Comparison of ENCODE assay signal across 10 cellular contexts in the genomic region with DNA sequence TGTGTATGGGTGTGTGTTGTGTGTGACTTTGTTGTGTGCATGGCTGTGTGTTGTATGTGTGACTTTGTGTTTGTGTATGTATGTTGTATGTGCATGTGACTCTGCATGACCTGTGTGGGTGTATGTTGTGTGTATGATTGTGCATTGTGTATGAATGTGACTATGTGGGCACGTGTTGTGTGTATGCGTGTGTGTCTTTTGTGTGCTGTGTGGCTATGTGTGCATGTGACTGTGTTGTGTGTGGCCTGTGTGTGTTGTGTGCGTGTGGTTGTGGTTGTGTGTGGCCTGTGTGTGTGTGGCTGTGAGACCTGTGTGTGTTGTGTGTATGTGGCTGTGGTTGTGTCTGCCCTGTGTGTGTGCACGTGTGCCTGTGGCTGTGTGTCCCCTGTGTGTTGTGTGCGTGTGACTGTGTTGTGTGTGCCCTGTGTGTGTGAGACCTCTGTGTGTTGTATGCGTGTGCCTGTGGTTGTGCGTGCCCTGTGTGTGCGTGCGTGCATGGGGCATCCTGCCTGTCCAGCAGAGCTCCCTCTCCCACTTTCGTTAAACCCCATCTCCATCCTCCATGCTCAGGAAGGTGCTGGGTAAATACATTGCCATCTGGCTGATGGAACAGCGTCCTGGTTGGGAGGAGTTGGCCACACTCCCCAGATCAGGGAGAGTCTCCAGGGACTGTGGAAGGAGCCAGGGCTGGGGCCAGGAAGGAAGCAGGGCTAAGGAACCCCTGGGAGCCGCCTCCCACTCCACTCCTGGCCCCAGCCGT.
DNase-seq lines count a peak whose midpoint lies in the region; ATAC-seq, FAIRE-seq and TF ChIP-seq lines count a peak whose summit lies in the region.
"Had no signal": no experiment of that assay in that cellular context is flagged by ENCODE, and none has a peak within 500 bp of the region (broad histone marks: within the 10 kb centered on the region; RNA-seq: fewer than 3 reads in every experiment).

No MANE protein-coding gene starts in this region.

- peaks cover 38 to 83% (median 77%) of the 10 kb centered on the region in 10 experiments for H3K4me1 ChIP-seq in BLaER1 treated with 17β-estradiol and CSF1 and Interleukin-3, amounts not matched to agents 10 nM and 100 nM
- peaks cover 32 to 74% of the 10 kb centered on the region in 2 experiments for H3K4me1 ChIP-seq in K562 (replicated peaks in 1 of 2; ENCODE audit: control insufficient read depth in 2 of 2, insufficient read depth in 2 of 2, low read length in 2 of 2)
- H3K4me1 ChIP-seq in mesodermal cell (ENCODE audit: control insufficient read depth, insufficient read depth, low read length, poor library complexity, severe bottlenecking), result peaks cover 32% of the 10 kb centered on the region

- TF ChIP-seq CTCF in K562 (IDR thresholded peaks at IDR 0.05 in 2 of 3, conservative IDR thresholded peaks at IDR 0.05 in 1 of 3; ENCODE audit: insufficient read depth in 2 of 3, low read depth in 1 of 3, low read length in 3 of 3) (no peak), omental fat pad (IDR thresholded peaks at IDR 0.05) (no peak)

- POLR2A ChIA-PET in K562 (lab: Yijun Ruan, JAX), result interaction anchor here (0.7 to 1.6 kb wide), 4 partner anchors 14 to 164 kb away, joined by 3 to 4 read pairs (median 3); no protein-coding TSS in a partner anchor

- FAIRE-seq in K562 (lab: Jason Lieb, UNC), result peak; percentile 55

- H3K27me3 ChIP-seq in BLaER1 treated with 17β-estradiol and CSF1 and Interleukin-3, amounts not matched to agents 10 nM and 100 nM, result no peaks in the 10 kb centered on the region
- H3K27me3 ChIP-seq in K562 (ENCODE audit: control insufficient read depth in 2 of 2, insufficient read depth in 2 of 2, low read length in 2 of 2), result no peaks in the 10 kb centered on the region

- H3K27ac ChIP-seq in BLaER1 treated with 17β-estradiol and CSF1 and Interleukin-3, amounts not matched to agents 10 nM and 100 nM, result peak overlapping the region in 10 of 11 experiments; percentile 73 to 99 (median 97); a peak in 20 of 22 replicates
- H3K27ac ChIP-seq in K562 (ENCODE audit: extremely low read depth, low read depth, low read length), result peak overlapping the region; percentile 52; the same call in 2 of the 3 replicates
- H3K27ac ChIP-seq in mesodermal cell (ENCODE audit: low read depth, low read length, severe bottlenecking), result peak overlapping the region; percentile 36

- no peak for TF ChIP-seq RAD21 in K562 (CRISPR knock-in tag; conservative IDR thresholded peaks at IDR 0.05 in 1 of 2, IDR thresholded peaks at IDR 0.05 in 1 of 2)

- TF ChIP-seq EP300 in K562 (IDR thresholded peaks at IDR 0.05; ENCODE audit: low read length), result no peak

- no TSS peak for BruUV-seq in K562 (replicated peaks; lab: Mats Ljungman, UMichigan)

- peak overlapping the region in 5 of 10 experiments; percentile 9 to 35 (median 34); a peak in 5 of 20 replicates for H3K4me3 ChIP-seq in BLaER1 treated with 17β-estradiol and CSF1 and Interleukin-3, amounts not matched to agents 10 nM and 100 nM
- H3K4me3 ChIP-seq in K562 (no peak overlapping the region), mesodermal cell (ENCODE audit: extremely low read depth, insufficient read depth, low read length, poor library complexity, severe bottlenecking) (no peak overlapping the region)

- intact Hi-C loops in K562 (cut with micrococcal nuclease), result no loop called here

- peak overlapping the region in 10 of 11 experiments; percentile 70 to 89 (median 86); a peak in 17 of 22 replicates for H3K9ac ChIP-seq in BLaER1 treated with 17β-estradiol and CSF1 and Interleukin-3, amounts not matched to agents 10 nM and 100 nM
- peak overlapping the region; percentile 19 to 90; a peak in 3 of 4 replicates for H3K9ac ChIP-seq in K562 (ENCODE audit: insufficient read depth in 1 of 2, low read depth in 2 of 2, low read length in 2 of 2)

- peaks cover 20% of the 10 kb centered on the region for H3K79me2 ChIP-seq in K562 (ENCODE audit: control insufficient read depth, insufficient read depth, low read length)

- peak; percentile 42 for ATAC-seq in K562
- no peak for ATAC-seq in HG03139 (IDR thresholded peaks at IDR 0.05; ENCODE audit: unreplicated experiment)
- ATAC-seq in omental fat pad (ENCODE audit: low FRiP score), result no peak
- ATAC-seq: effector memory CD8-positive, alpha-beta T cell had no signal

- H2AFZ ChIP-seq in K562 (ENCODE audit: low read depth, low read length), result no peak overlapping the region

- DNase-seq in HS-27A (ENCODE audit: low read depth), result peak; percentile 12
- DNase-seq in K562 (ENCODE audit: extremely low read depth in 1 of 4, low spot score in 3 of 4), result no peak
- DNase-seq in germinal center (ENCODE audit: low spot score), result no peak
- no peak for DNase-seq in omental fat pad (ENCODE audit: low spot score)
- no peak for DNase-seq in T-helper 2 cell
- DNase-seq: activated CD4-positive, alpha-beta T cell treated with anti-CD3 and anti-CD28 coated beads, Interleukin-2, amount 50 U/mL, for 1 hour; effector memory CD8-positive, alpha-beta T cell had no signal

- peak overlapping the region; percentile 78 to 97 (median 94) for H3K4me2 ChIP-seq in BLaER1 treated with 17β-estradiol and CSF1 and Interleukin-3, amounts not matched to agents 10 nM and 100 nM
- peak overlapping the region; percentile 4; the same call in 1 of the 2 replicates for H3K4me2 ChIP-seq in K562 (ENCODE audit: insufficient read depth, low read length)

- H3K9me3 ChIP-seq in BLaER1 treated with 17β-estradiol and CSF1 and Interleukin-3, amounts not matched to agents 10 nM and 100 nM (replicated peaks in 1 of 11), result no peaks in the 10 kb centered on the region
- no peaks in the 10 kb centered on the region for H3K9me3 ChIP-seq in K562 (replicated peaks; ENCODE audit: control insufficient read depth, insufficient read depth, low read depth, low read length)
- no peaks in the 10 kb centered on the region for H3K9me3 ChIP-seq in mesodermal cell (ENCODE audit: control insufficient read depth, low read length)

- peaks cover 0 to 4% (median 0%) of the 10 kb centered on the region in 11 experiments; a peak in 1 of 22 replicates for H3K36me3 ChIP-seq in BLaER1 treated with 17β-estradiol and CSF1 and Interleukin-3, amounts not matched to agents 10 nM and 100 nM
- peaks cover 10% of the 10 kb centered on the region for H3K36me3 ChIP-seq in K562 (ENCODE audit: control insufficient read depth, insufficient read depth, low read length)
- peaks cover 3% of the 10 kb centered on the region for H3K36me3 ChIP-seq in mesodermal cell (ENCODE audit: control insufficient read depth, insufficient read depth, low read length)

- no peaks in the 10 kb centered on the region for H4K20me1 ChIP-seq in BLaER1 treated with 17β-estradiol and CSF1 and Interleukin-3, amounts not matched to agents 10 nM and 100 nM
- H4K20me1 ChIP-seq in K562 (replicated peaks; ENCODE audit: control insufficient read depth, insufficient read depth, low read length), result 0 out of 2 replicates have a peak, but pooled peaks cover 10% of the 10 kb centered on the region

- 60% methylated on average over 12 of the region's 13 CpGs for WGBS in K562 (ENCODE audit: insufficient coverage, low coverage, missing lambda C conversion rate)
- 83 to 86% methylated on average over 6 to 10 of the region's 13 CpGs for WGBS in mesodermal cell (ENCODE audit: insufficient coverage in 2 of 2), 2 experiments

- TF ChIP-seq POLR2A in K562 (conservative IDR thresholded peaks at IDR 0.05), result 0 out of 2 replicates have a peak, but pooled peaks have one; percentile 26

- in situ Hi-C loops in K562 (cut with MboI), result no loop called here

- peaks cover 6% of the 10 kb centered on the region for H3K9me1 ChIP-seq in K562 (ENCODE audit: control insufficient read depth, insufficient read depth, low read length)

- CTCF ChIA-PET in K562 (lab: Yijun Ruan, JAX; ENCODE audit: low intra/inter-chr PET ratio), result no interaction called here

TF ChIP-seq in K562, 482 proteins besides CTCF, POLR2A, EP300 and RAD21 (continues in another document):
- TF ChIP-seq, protein P1, sequence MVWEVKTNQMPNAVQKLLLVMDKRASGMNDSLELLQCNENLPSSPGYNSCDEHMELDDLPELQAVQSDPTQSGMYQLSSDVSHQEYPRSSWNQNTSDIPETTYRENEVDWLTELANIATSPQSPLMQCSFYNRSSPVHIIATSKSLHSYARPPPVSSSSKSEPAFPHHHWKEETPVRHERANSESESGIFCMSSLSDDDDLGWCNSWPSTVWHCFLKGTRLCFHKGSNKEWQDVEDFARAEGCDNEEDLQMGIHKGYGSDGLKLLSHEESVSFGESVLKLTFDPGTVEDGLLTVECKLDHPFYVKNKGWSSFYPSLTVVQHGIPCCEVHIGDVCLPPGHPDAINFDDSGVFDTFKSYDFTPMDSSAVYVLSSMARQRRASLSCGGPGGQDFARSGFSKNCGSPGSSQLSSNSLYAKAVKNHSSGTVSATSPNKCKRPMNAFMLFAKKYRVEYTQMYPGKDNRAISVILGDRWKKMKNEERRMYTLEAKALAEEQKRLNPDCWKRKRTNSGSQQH (CRISPR knock-in tag; IDR thresholded peaks at IDR 0.05), result peak; percentile 90
- TF ChIP-seq STAT6 (CRISPR knock-in tag; IDR thresholded peaks at IDR 0.05) (no peak), ARID2 (IDR thresholded peaks at IDR 0.05) (peak; percentile 59; the same call in 1 of the 2 replicates)

Comparison
In these comparisons a context has a peak if more than half of its experiments do, and no peak if none do; other contexts are left out.
1. H3K27ac ChIP-seq: peak in every context shown above with its lines; median percentile 97 in BLaER1 treated with 17β-estradiol and CSF1 and Interleukin-3, amounts not matched to agents 10 nM and 100 nM; 52 in K562; 36 in mesodermal cell.